ENCODE assay signal across 1 cellular context in the genomic region with DNA sequence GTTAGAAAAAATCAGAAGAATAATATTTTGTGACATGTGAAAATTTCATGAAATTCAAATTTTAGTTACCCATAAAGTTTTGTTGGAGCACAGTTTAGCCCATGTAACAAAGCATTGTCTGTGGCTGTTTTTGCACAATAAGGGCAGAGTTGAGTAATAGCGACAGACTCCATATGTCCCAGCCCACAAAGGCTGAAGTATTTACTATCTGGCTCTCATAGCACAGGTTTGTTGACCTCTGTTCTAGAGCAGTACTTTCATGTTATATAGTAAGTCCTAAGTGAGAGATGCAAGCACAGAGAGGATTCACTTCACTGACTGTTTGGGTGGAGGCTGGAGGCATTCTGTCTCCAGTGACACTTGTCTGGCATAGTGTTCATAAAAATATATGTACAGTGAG.
TF ChIP-seq lines count a peak whose summit lies in the region.

No MANE protein-coding gene starts in this region.

TF ChIP-seq in HepG2, 621 proteins besides CTCF, POLR2A, EP300 and RAD21 (continued from another document and continues in another):
- 0 out of 2 replicates have a peak, but pooled peaks have one; percentile 33 for TF ChIP-seq HNF1A (IDR thresholded peaks at IDR 0.05; ENCODE audit: low read depth)
- peak; percentile 72; the same call in 1 of the 2 replicates for TF ChIP-seq HNF1A (CRISPR knock-in tag; IDR thresholded peaks at IDR 0.05; ENCODE audit: borderline replicate concordance)
- TF ChIP-seq RXRA (CRISPR knock-in tag; IDR thresholded peaks at IDR 0.05) = peak; percentile 75; the same call in 1 of the 2 replicates
- TF ChIP-seq KDM1A (CRISPR knock-in tag; IDR thresholded peaks at IDR 0.05) = peak; percentile 40; the same call in 1 of the 2 replicates
- TF ChIP-seq, protein P1, sequence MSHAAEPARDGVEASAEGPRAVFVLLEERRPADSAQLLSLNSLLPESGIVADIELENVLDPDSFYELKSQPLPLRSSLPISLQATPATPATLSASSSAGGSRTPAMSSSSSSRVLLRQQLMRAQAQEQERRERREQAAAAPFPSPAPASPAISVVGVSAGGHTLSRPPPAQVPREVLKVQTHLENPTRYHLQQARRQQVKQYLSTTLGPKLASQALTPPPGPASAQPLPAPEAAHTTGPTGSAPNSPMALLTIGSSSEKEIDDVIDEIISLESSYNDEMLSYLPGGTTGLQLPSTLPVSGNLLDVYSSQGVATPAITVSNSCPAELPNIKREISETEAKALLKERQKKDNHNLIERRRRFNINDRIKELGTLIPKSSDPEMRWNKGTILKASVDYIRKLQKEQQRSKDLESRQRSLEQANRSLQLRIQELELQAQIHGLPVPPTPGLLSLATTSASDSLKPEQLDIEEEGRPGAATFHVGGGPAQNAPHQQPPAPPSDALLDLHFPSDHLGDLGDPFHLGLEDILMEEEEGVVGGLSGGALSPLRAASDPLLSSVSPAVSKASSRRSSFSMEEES (CRISPR knock-in tag; IDR thresholded peaks at IDR 0.05) = no peak
- TF ChIP-seq YY1 (IDR thresholded peaks at IDR 0.05; ENCODE audit: insufficient read depth, insufficient replicate concordance, low read depth, low read length) = no peak
- TF ChIP-seq ISX (CRISPR knock-in tag; conservative IDR thresholded peaks at IDR 0.05) = no peak
- TF ChIP-seq ZNF124 (CRISPR knock-in tag; IDR thresholded peaks at IDR 0.05) = 0 out of 2 replicates have a peak, but pooled peaks have one; percentile 67
- peak; percentile 53; the same call in 1 of the 2 replicates for TF ChIP-seq ZSCAN25 (CRISPR knock-in tag; IDR thresholded peaks at IDR 0.05)
- no peak for TF ChIP-seq PCBP1 (IDR thresholded peaks at IDR 0.05; ENCODE audit: borderline replicate concordance, low read depth, low read length)
- no peak for TF ChIP-seq AKAP8 (CRISPR knock-in tag; IDR thresholded peaks at IDR 0.05)
- peak; percentile 85 for TF ChIP-seq SMAD3 (CRISPR knock-in tag; IDR thresholded peaks at IDR 0.05)
- no peak for TF ChIP-seq ARNT (IDR thresholded peaks at IDR 0.05)
- TF ChIP-seq IRF2 (CRISPR knock-in tag; IDR thresholded peaks at IDR 0.05) = peak; percentile 92
- TF ChIP-seq ZNF691 (CRISPR knock-in tag; IDR thresholded peaks at IDR 0.05; ENCODE audit: borderline replicate concordance, low read depth) = peak; percentile 62; the same call in 1 of the 2 replicates
- TF ChIP-seq CCDC6 (CRISPR knock-in tag; IDR thresholded peaks at IDR 0.05) = no peak
- TF ChIP-seq HOXA7 (CRISPR knock-in tag; IDR thresholded peaks at IDR 0.05) = no peak
- TF ChIP-seq ZNF331 (CRISPR knock-in tag; IDR thresholded peaks at IDR 0.05) = peak; percentile 92
- TF ChIP-seq ZNF12 (CRISPR knock-in tag; IDR thresholded peaks at IDR 0.05) = peak; percentile 97
- TF ChIP-seq YEATS2 (CRISPR knock-in tag; IDR thresholded peaks at IDR 0.05; ENCODE audit: borderline replicate concordance) = no peak
- no peak for TF ChIP-seq ZNF615 (CRISPR knock-in tag; IDR thresholded peaks at IDR 0.05; ENCODE audit: borderline replicate concordance)
- peak; percentile 32; the same call in 1 of the 2 replicates for TF ChIP-seq NR2C2 (CRISPR knock-in tag; IDR thresholded peaks at IDR 0.05; ENCODE audit: borderline replicate concordance)
- TF ChIP-seq GATAD1 (CRISPR knock-in tag; IDR thresholded peaks at IDR 0.05) = peak; percentile 57; the same call in 1 of the 2 replicates
- TF ChIP-seq ZNF660 (CRISPR knock-in tag; IDR thresholded peaks at IDR 0.05; ENCODE audit: borderline replicate concordance, low read depth) = no peak
- no peak for TF ChIP-seq ZNF775 (CRISPR knock-in tag; IDR thresholded peaks at IDR 0.05; ENCODE audit: borderline replicate concordance)
- TF ChIP-seq, protein P2, sequence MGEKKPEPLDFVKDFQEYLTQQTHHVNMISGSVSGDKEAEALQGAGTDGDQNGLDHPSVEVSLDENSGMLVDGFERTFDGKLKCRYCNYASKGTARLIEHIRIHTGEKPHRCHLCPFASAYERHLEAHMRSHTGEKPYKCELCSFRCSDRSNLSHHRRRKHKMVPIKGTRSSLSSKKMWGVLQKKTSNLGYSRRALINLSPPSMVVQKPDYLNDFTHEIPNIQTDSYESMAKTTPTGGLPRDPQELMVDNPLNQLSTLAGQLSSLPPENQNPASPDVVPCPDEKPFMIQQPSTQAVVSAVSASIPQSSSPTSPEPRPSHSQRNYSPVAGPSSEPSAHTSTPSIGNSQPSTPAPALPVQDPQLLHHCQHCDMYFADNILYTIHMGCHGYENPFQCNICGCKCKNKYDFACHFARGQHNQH (CRISPR knock-in tag; IDR thresholded peaks at IDR 0.05) = peak; percentile 66; the same call in 1 of the 2 replicates
- TF ChIP-seq HMGXB3 (CRISPR knock-in tag; IDR thresholded peaks at IDR 0.05; ENCODE audit: borderline replicate concordance) = peak; percentile 60; the same call in 1 of the 2 replicates
- peak; percentile 94 for TF ChIP-seq SOX13 (IDR thresholded peaks at IDR 0.05)
- TF ChIP-seq SOX13 (CRISPR knock-in tag; conservative IDR thresholded peaks at IDR 0.05 in 1 of 2, IDR thresholded peaks at IDR 0.05 in 1 of 2) = peak in 1 of 2 experiments; percentile 99; a peak in 2 of 4 replicates
- TF ChIP-seq ZBTB43 (CRISPR knock-in tag; conservative IDR thresholded peaks at IDR 0.05) = peak; percentile 49; the same call in 1 of the 2 replicates
- TF ChIP-seq ETV6 (CRISPR knock-in tag; conservative IDR thresholded peaks at IDR 0.05) = no peak
- TF ChIP-seq, protein P3, sequence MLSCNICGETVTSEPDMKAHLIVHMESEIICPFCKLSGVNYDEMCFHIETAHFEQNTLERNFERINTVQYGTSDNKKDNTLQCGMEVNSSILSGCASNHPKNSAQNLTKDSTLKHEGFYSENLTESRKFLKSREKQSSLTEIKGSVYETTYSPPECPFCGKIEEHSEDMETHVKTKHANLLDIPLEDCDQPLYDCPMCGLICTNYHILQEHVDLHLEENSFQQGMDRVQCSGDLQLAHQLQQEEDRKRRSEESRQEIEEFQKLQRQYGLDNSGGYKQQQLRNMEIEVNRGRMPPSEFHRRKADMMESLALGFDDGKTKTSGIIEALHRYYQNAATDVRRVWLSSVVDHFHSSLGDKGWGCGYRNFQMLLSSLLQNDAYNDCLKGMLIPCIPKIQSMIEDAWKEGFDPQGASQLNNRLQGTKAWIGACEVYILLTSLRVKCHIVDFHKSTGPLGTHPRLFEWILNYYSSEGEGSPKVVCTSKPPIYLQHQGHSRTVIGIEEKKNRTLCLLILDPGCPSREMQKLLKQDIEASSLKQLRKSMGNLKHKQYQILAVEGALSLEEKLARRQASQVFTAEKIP (CRISPR knock-in tag; IDR thresholded peaks at IDR 0.05; ENCODE audit: borderline replicate concordance) = no peak
- TF ChIP-seq ZNF292 (CRISPR knock-in tag; IDR thresholded peaks at IDR 0.05; ENCODE audit: borderline replicate concordance, low read depth) = peak; percentile 84; the same call in 1 of the 2 replicates
- TF ChIP-seq SIX4 (CRISPR knock-in tag; IDR thresholded peaks at IDR 0.05) = 0 out of 2 replicates have a peak, but pooled peaks have one; percentile 58
- TF ChIP-seq CREM (IDR thresholded peaks at IDR 0.05) = peak; percentile 73
- no peak for TF ChIP-seq CREM (CRISPR knock-in tag; IDR thresholded peaks at IDR 0.05)
- peak; percentile 100 for TF ChIP-seq ZBTB20 (CRISPR knock-in tag; IDR thresholded peaks at IDR 0.05; ENCODE audit: borderline replicate concordance, low read depth)
- TF ChIP-seq, protein P4, sequence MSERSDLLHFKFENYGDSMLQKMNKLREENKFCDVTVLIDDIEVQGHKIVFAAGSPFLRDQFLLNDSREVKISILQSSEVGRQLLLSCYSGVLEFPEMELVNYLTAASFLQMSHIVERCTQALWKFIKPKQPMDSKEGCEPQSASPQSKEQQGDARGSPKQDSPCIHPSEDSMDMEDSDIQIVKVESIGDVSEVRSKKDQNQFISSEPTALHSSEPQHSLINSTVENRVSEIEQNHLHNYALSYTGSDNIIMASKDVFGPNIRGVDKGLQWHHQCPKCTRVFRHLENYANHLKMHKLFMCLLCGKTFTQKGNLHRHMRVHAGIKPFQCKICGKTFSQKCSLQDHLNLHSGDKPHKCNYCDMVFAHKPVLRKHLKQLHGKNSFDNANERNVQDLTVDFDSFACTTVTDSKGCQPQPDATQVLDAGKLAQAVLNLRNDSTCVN (CRISPR knock-in tag; IDR thresholded peaks at IDR 0.05; ENCODE audit: borderline replicate concordance) = peak; percentile 99
- TF ChIP-seq JUND (CRISPR knock-in tag; IDR thresholded peaks at IDR 0.05) = no peak
- peak; percentile 68; the same call in 1 of the 2 replicates for TF ChIP-seq ZSCAN9 (CRISPR knock-in tag; IDR thresholded peaks at IDR 0.05; ENCODE audit: borderline replicate concordance)
- TF ChIP-seq MLX (CRISPR knock-in tag; IDR thresholded peaks at IDR 0.05) = peak; percentile 26; the same call in 1 of the 2 replicates
- peak; percentile 72 for TF ChIP-seq ZBTB25 (CRISPR knock-in tag; IDR thresholded peaks at IDR 0.05)
